Comparison of ENCODE assay signal across 8 cellular contexts in genomic region chr20:543369-544152, GRCh38.
DNase-seq lines count a peak whose midpoint lies in the region; ATAC-seq, FAIRE-seq and TF ChIP-seq lines count a peak whose summit lies in the region.

CSNK2A1 (minus strand) TSS chr20:543790; CDS start chr20:508551, 35,239 bp downstream.

- ATAC-seq in GM19035 (IDR thresholded peaks at IDR 0.05; ENCODE audit: unreplicated experiment) (peak; percentile 98), HG03354 (IDR thresholded peaks at IDR 0.05; ENCODE audit: poor library complexity, severe bottlenecking, unreplicated experiment) (peak; percentile 94)
- peak; percentile 97 to 98 for ATAC-seq in activated CD4-positive, CD25-positive, alpha-beta regulatory T cell treated with anti-CD3 and anti-CD28 coated beads, Interleukin-2, amount 50 U/mL, for 24 hours

- no peak for TF ChIP-seq CTCF in AG09319 (IDR thresholded peaks at IDR 0.05; ENCODE audit: low read depth, low read length)

- FAIRE-seq in islet of Langerhans (lab: Jason Lieb, UNC): peak; percentile 96

- peak; percentile 85 for DNase-seq in AG09319 (ENCODE audit: extremely low read depth, low read depth)
- DNase-seq in NCI-H446 treated with DMSO at 0.1 percent for 48 hours (lab: John Stamatoyannopoulos, UW): peak; percentile 94
- DNase-seq in cerebellar cortex (ENCODE audit: low spot score): peak; percentile 97
- peak; percentile 93 for DNase-seq in stimulated activated CD4-positive, alpha-beta T cell treated with anti-CD3 and anti-CD28 coated beads, Interleukin-12 subunit alpha, Interleukin-12 subunit beta, amount 100 ng/mL, for 4 hours

Comparison
In these comparisons a context has a peak if more than half of its experiments do, and no peak if none do; other contexts are left out.
1. Peak in every context shown above with its lines: DNase-seq and ATAC-seq.